In the genomic region with DNA sequence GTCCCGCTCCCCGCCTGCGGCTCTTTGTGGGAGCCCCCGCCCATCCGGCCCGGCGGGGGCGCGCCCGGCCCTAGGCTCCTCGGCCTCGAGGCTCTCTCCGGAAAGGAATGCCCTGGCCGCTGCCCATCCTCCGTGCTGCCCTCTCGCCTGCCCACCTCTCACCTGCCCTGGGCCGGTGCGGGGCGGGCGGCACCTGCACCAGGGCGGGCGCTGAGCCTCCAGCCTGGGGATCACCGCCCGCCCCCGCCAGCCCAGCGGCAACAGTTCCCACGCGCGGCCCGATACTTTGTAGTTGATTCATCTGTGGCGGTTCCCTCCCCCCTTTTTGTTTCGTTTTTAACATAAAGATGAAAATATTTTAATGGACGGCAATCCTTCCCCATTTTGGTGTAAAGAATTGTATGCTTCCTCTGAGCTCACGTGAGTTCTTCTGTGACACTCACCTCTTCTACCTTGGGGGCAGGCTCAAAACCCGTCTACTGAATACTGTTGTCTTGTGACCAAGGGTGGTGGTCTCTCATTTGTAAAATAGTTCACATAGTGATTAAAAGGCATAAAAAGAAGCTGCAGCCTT, we compare ENCODE assay signal across 8 cellular contexts. TPM values are rescaled to one million over a fixed set of nuclear protein-coding genes. Genes with fewer than 3 reads are reported as not detected.
DNase-seq lines count a peak whose midpoint lies in the region; ATAC-seq and TF ChIP-seq lines count a peak whose summit lies in the region.

No MANE protein-coding gene starts in this region.

- no peak for TF ChIP-seq POLR2A in stomach (IDR thresholded peaks at IDR 0.05)

- no peaks in the 10 kb centered on the region for H3K9me3 ChIP-seq in muscle layer of colon (ENCODE audit: low read length)
- H3K9me3 ChIP-seq in stomach: no peaks in the 10 kb centered on the region

- TF ChIP-seq EP300 in stomach (IDR thresholded peaks at IDR 0.05): no peak

- H3K27me3 ChIP-seq in muscle layer of colon (ENCODE audit: control insufficient read depth in 1 of 2, insufficient read depth in 2 of 2, low read length in 2 of 2) (no peaks in the 10 kb centered on the region), stomach (no peaks in the 10 kb centered on the region)

- peak overlapping the region; percentile 67 for H3K27ac ChIP-seq in muscle layer of colon (ENCODE audit: low read depth, low read length)
- H3K27ac ChIP-seq in stomach: peak overlapping the region; percentile 99 to 100 (median 100)

- ATAC-seq in GM19455 (IDR thresholded peaks at IDR 0.05; ENCODE audit: unreplicated experiment): no peak

- H3K9ac ChIP-seq in muscle layer of colon (ENCODE audit: low read length): peak overlapping the region; percentile 29

- intact Hi-C loops in stomach (cut with DNase I; ENCODE audit: low total_unique reads): no loop called here

- TF ChIP-seq CTCF in stomach (IDR thresholded peaks at IDR 0.05): no peak

- peaks cover 17% of the 10 kb centered on the region for H3K4me1 ChIP-seq in muscle layer of colon (ENCODE audit: insufficient read depth, low read length)
- peaks cover 45 to 70% (median 62%) of the 10 kb centered on the region in 4 donors for H3K4me1 ChIP-seq in stomach

- WGBS in stomach, 5 donors: 0 to 2% (median 1%) methylated on average over 31 to 35 of the region's 35 CpGs

- H3K4me3 ChIP-seq in Jurkat, Clone E6-1 (ENCODE audit: low read length): peak overlapping the region; percentile 56
- H3K4me3 ChIP-seq in muscle layer of colon (ENCODE audit: low read depth in 1 of 2, low read length in 2 of 2) (peak overlapping the region; percentile 53 to 80), stomach (peak overlapping the region; percentile 67 to 89 (median 78))

- peak; percentile 90 for DNase-seq in CD1c-positive myeloid dendritic cell (ENCODE audit: extremely low spot score)
- DNase-seq in Jurkat, Clone E6-1 (ENCODE audit: low read depth, low spot score): no peak
- peak; percentile 71 for DNase-seq in activated CD4-positive, alpha-beta T cell treated with anti-CD3 and anti-CD28 coated beads, Interleukin-2, amount 50 U/mL, for 1 hour
- peak; percentile 33 for DNase-seq in dermis blood vessel endothelial cell
- no peak for DNase-seq in stomach
- no peak for DNase-seq in NCI-H524 treated with DMSO at 0.1 percent for 48 hours (lab: John Stamatoyannopoulos, UW)

- H3K36me3 ChIP-seq in muscle layer of colon (ENCODE audit: insufficient read depth, low read length) (no peaks in the 10 kb centered on the region), stomach (no peaks in the 10 kb centered on the region)

RNA-seq across cellular contexts. Expression of gene KLF13, which starts 1.9 kb away (rescaled TPM):
- polyA plus RNA-seq in Jurkat, Clone E6-1 (2012; ENCODE audit: insufficient read depth, insufficient read length): 58.9 TPM
- total RNA-seq in dermis blood vessel endothelial cell: 35.2 and 41.8 TPM in 2 replicates
- total RNA-seq in stomach: 10 to 100 TPM in 4 of 5 donors, 1 to 10 TPM in 1; 9.3 to 74.0 (median 38.8) TPM
- 10 to 100 TPM; 23.0 to 30.7 (median 24.3) TPM for polyA plus RNA-seq in stomach

Comparison
In these comparisons a context has a peak if more than half of its experiments do, and no peak if none do; other contexts are left out.
1. DNase-seq: peak in CD1c-positive myeloid dendritic cell (single experiment), activated CD4-positive, alpha-beta T cell treated with anti-CD3 and anti-CD28 coated beads, Interleukin-2, amount 50 U/mL, for 1 hour (single experiment) and dermis blood vessel endothelial cell (single experiment); none in Jurkat, Clone E6-1 (single experiment), stomach (single experiment) and NCI-H524 treated with DMSO at 0.1 percent for 48 hours (single experiment).
2. Peak in every context shown above with its lines, with median percentiles within 50 percentile points of each other: H3K4me3 ChIP-seq.